1 cellular context compared by ENCODE assay signal in the genomic region with DNA sequence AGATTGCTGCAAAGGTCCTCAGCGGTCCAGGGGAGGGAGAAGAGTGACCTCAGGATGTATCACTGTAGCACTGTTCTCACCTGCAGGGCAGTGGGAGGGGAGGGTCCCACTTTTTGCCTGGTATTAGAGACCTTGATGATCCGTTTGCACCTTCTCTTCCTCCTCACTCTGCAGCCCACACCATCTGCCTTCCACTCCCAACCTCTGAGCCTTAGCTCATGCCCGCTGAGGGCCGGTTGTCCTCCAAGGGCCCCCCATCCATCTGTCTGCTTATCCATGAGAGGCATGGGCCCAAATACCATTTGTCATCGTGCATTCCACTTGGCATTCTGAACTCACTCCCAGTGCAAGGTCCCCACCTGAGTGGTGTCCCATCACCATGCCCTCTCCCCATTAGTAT.
TF ChIP-seq lines count a peak whose summit lies in the region.

No MANE protein-coding gene starts in this region.

TF ChIP-seq in IMR-90, 13 proteins besides CTCF, POLR2A, EP300 and RAD21 (continued from another document):
- TF ChIP-seq, protein P1, sequence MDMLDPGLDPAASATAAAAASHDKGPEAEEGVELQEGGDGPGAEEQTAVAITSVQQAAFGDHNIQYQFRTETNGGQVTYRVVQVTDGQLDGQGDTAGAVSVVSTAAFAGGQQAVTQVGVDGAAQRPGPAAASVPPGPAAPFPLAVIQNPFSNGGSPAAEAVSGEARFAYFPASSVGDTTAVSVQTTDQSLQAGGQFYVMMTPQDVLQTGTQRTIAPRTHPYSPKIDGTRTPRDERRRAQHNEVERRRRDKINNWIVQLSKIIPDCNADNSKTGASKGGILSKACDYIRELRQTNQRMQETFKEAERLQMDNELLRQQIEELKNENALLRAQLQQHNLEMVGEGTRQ (IDR thresholded peaks at IDR 0.05; ENCODE audit: low read depth, low read length), result no peak
- TF ChIP-seq MAZ (IDR thresholded peaks at IDR 0.05; ENCODE audit: borderline replicate concordance, low read depth, low read length), result no peak
